ENCODE assay signal across 8 cellular contexts in genomic region chr22:23521442-23522113, GRCh38. TPM values are rescaled to one million over a fixed set of nuclear protein-coding genes. Genes with fewer than 3 reads are reported as not detected.
A peak's percentile ranks its signal among the peaks of the same experiment; 100 is the strongest.
DNase-seq lines count a peak whose midpoint lies in the region; ATAC-seq and TF ChIP-seq lines count a peak whose summit lies in the region.

No MANE protein-coding gene starts in this region.

- H3K4me3 ChIP-seq in ACC112 (ENCODE audit: low read depth, low read length) (peak overlapping the region; percentile 73), LNCaP clone FGC (ENCODE audit: low read depth, low read length) (peak overlapping the region; percentile 57), fibroblast of the aortic adventitia (ENCODE audit: low read depth, low read length) (peak overlapping the region; percentile 58)

- H3K36me3 Mint-ChIP-seq in natural killer cell treated with Interleukin-12 subunit alpha and Interleukin-12 subunit beta and Interleukin-15 and Interleukin-18, amount 100 ng/mL, for 72 hours: no peaks in the 10 kb centered on the region

- peak overlapping the region; percentile 62 for H3K4me3 Mint-ChIP-seq in natural killer cell treated with Interleukin-12 subunit alpha and Interleukin-12 subunit beta and Interleukin-15 and Interleukin-18, amount 100 ng/mL, for 72 hours

- H3K27me3 ChIP-seq in ACC112 (ENCODE audit: insufficient read depth, low read length): no peaks in the 10 kb centered on the region

- H3K9me3 Mint-ChIP-seq in natural killer cell treated with Interleukin-12 subunit alpha and Interleukin-12 subunit beta and Interleukin-15 and Interleukin-18, amount 100 ng/mL, for 72 hours: no peaks in the 10 kb centered on the region

- ATAC-seq in natural killer cell treated with Interleukin-12 subunit alpha and Interleukin-12 subunit beta and Interleukin-15 and Interleukin-18, amount 100 ng/mL, for 72 hours: peak; percentile 94 to 97

- peaks cover 0 to 3% of the 10 kb centered on the region in 2 donors for H3K27me3 Mint-ChIP-seq in natural killer cell treated with Interleukin-12 subunit alpha and Interleukin-12 subunit beta and Interleukin-15 and Interleukin-18, amount 100 ng/mL, for 72 hours

- H3K4me1 ChIP-seq in ACC112 (ENCODE audit: control insufficient read depth, insufficient read depth, low read length, unreplicated experiment): peaks cover 14% of the 10 kb centered on the region

- peak; percentile 74 for DNase-seq in GM19240 (ENCODE audit: insufficient read length, low spot score)
- peak; percentile 36 for DNase-seq in LNCaP clone FGC (ENCODE audit: low read depth)
- DNase-seq in RPMI8226: peak; percentile 96
- DNase-seq in activated effector memory CD4-positive, alpha-beta T cell treated with Interleukin-2 at 50 U/mL for 16 hours: peak; percentile 38
- DNase-seq in fibroblast of the aortic adventitia (ENCODE audit: low read depth): peak; percentile 74
- DNase-seq in natural killer cell treated with Interleukin-12 subunit alpha and Interleukin-12 subunit beta and Interleukin-15 and Interleukin-18, amount 100 ng/mL, for 72 hours (ENCODE audit: low spot score): peak; percentile 92
- DNase-seq in stimulated activated naive CD4-positive, alpha-beta T cell treated with Interleukin-2 at 50 U/mL for 16 hours (lab: John Stamatoyannopoulos, UW): peak; percentile 54

- no peaks in the 10 kb centered on the region for H3K36me3 ChIP-seq in ACC112 (ENCODE audit: insufficient read depth, low read length)

- H3K4me1 Mint-ChIP-seq in natural killer cell treated with Interleukin-12 subunit alpha and Interleukin-12 subunit beta and Interleukin-15 and Interleukin-18, amount 100 ng/mL, for 72 hours (ENCODE audit: low read depth in 2 of 2): no peaks in the 10 kb centered on the region

- H3K27ac ChIP-seq in ACC112 (ENCODE audit: low read depth, low read length): peak overlapping the region; percentile 84

- TF ChIP-seq CTCF in LNCaP clone FGC (IDR thresholded peaks at IDR 0.05; ENCODE audit: control insufficient read depth, extremely low read depth, insufficient read depth) (peak; percentile 12; the same call in 1 of the 2 replicates), fibroblast of the aortic adventitia (IDR thresholded peaks at IDR 0.05; ENCODE audit: insufficient read depth, low read length) (no peak)

- no peaks in the 10 kb centered on the region for H3K79me2 ChIP-seq in ACC112 (ENCODE audit: control insufficient read depth, insufficient read depth, low read length, unreplicated experiment)

- no peak overlapping the region for H3K27ac Mint-ChIP-seq in natural killer cell treated with Interleukin-12 subunit alpha and Interleukin-12 subunit beta and Interleukin-15 and Interleukin-18, amount 100 ng/mL, for 72 hours

- peak overlapping the region; percentile 14 for H2AFZ ChIP-seq in ACC112 (ENCODE audit: low read length, unreplicated experiment)

RNA-seq across cellular contexts. Expression of gene IGLL1, which starts 58.5 kb away (rescaled TPM):
- not detected in 2 replicates for total RNA-seq in fibroblast of the aortic adventitia (ENCODE audit: low replicate concordance)
- not detected for total RNA-seq in natural killer cell treated with Interleukin-12 subunit alpha and Interleukin-12 subunit beta and Interleukin-15 and Interleukin-18, amount 100 ng/mL, for 72 hours

Comparison
In these comparisons a context has a peak if more than half of its experiments do, and no peak if none do; other contexts are left out.
1. Peak in every context shown above with its lines: DNase-seq, ATAC-seq, H3K4me3 ChIP-seq and H3K27ac ChIP-seq.
2. DNase-seq: peak in every context shown above with its lines; median percentile 96 in RPMI8226; 92 in natural killer cell treated with Interleukin-12 subunit alpha and Interleukin-12 subunit beta and Interleukin-15 and Interleukin-18, amount 100 ng/mL, for 72 hours; 74 in GM19240; 74 in fibroblast of the aortic adventitia; 54 in stimulated activated naive CD4-positive, alpha-beta T cell treated with Interleukin-2 at 50 U/mL for 16 hours; 38 in activated effector memory CD4-positive, alpha-beta T cell treated with Interleukin-2 at 50 U/mL for 16 hours; 36 in LNCaP clone FGC.